In genomic region chr11:8832571-8833260, GRCh38 we compare ENCODE assay signal across 9 cellular contexts.
DNase-seq lines count a peak whose midpoint lies in the region; ATAC-seq and TF ChIP-seq lines count a peak whose summit lies in the region.
"Had no signal": no experiment of that assay in that cellular context is flagged by ENCODE, and none has a peak within 500 bp of the region (broad histone marks: within the 10 kb centered on the region; RNA-seq: fewer than 3 reads in every experiment).

No MANE protein-coding gene starts in this region.

- intact Hi-C loops in colonic mucosa (cut with DNase I), result no loop called here

- H3K4me1 Mint-ChIP-seq in nephron, result peaks cover 30% of the 10 kb centered on the region

- H3K27me3 ChIP-seq in colonic mucosa, result no peaks in the 10 kb centered on the region

- no peaks in the 10 kb centered on the region for H3K4me1 ChIP-seq in colonic mucosa
- H3K4me1 ChIP-seq: parathyroid adenoma had no signal

- no peaks in the 10 kb centered on the region for H3K9me3 ChIP-seq in colonic mucosa

- no peaks in the 10 kb centered on the region for H3K27me3 Mint-ChIP-seq in nephron (ENCODE audit: low read depth)

- H3K9ac ChIP-seq in colonic mucosa (ENCODE audit: low read depth in 2 of 2, low read length in 2 of 2), result peak overlapping the region in 1 of 2 donors; percentile 43
- H3K9ac ChIP-seq: parathyroid adenoma had no signal

- H3K36me3 ChIP-seq in colonic mucosa, result no peaks in the 10 kb centered on the region

- H3K36me3 Mint-ChIP-seq in nephron (ENCODE audit: low read depth), result peaks cover 3% of the 10 kb centered on the region

- DNase-seq in AG10803 (ENCODE audit: low read depth), result peak; percentile 93
- DNase-seq in NCI-H69 (lab: John Stamatoyannopoulos, UW), result peak; percentile 95
- no peak for DNase-seq in colonic mucosa
- DNase-seq in NCI-H1436 treated with DMSO at 0.1 percent for 48 hours (lab: John Stamatoyannopoulos, UW), result no peak
- DNase-seq in superior temporal gyrus (ENCODE audit: extremely low spot score), result no peak

- peak overlapping the region; percentile 51 to 89 (median 84) for H3K27ac Mint-ChIP-seq in nephron

- H3K27ac ChIP-seq in colonic mucosa, result peak overlapping the region; percentile 62
- H3K27ac ChIP-seq: parathyroid adenoma had no signal

- H3K4me3 ChIP-seq in AG10803 (ENCODE audit: low read length), result peak overlapping the region; percentile 33
- H3K4me3 ChIP-seq in colonic mucosa, result no peak overlapping the region

- ATAC-seq in GM18520 (IDR thresholded peaks at IDR 0.05; ENCODE audit: unreplicated experiment) (peak; percentile 85), HG02973 (IDR thresholded peaks at IDR 0.05; ENCODE audit: unreplicated experiment) (peak; percentile 82)

- no peak for TF ChIP-seq CTCF in AG10803 (conservative IDR thresholded peaks at IDR 0.05; ENCODE audit: low read length)
- TF ChIP-seq CTCF in colonic mucosa (IDR thresholded peaks at IDR 0.05), result no peak
- no peak for TF ChIP-seq CTCF in nephron (IDR thresholded peaks at IDR 0.05; ENCODE audit: unreplicated experiment in 3 of 3)

- H3K9me3 Mint-ChIP-seq in nephron, result no peaks in the 10 kb centered on the region

- peak overlapping the region in 1 of 3 experiments; percentile 60 for H3K4me3 Mint-ChIP-seq in nephron

Comparison
In these comparisons a context has a peak if more than half of its experiments do, and no peak if none do; other contexts are left out.
1. DNase-seq: peak in AG10803 (single experiment) and NCI-H69 (single experiment); none in colonic mucosa (single experiment), NCI-H1436 treated with DMSO at 0.1 percent for 48 hours (single experiment) and superior temporal gyrus (single experiment).